ENCODE assay signal across 1 cellular context in the genomic region with DNA sequence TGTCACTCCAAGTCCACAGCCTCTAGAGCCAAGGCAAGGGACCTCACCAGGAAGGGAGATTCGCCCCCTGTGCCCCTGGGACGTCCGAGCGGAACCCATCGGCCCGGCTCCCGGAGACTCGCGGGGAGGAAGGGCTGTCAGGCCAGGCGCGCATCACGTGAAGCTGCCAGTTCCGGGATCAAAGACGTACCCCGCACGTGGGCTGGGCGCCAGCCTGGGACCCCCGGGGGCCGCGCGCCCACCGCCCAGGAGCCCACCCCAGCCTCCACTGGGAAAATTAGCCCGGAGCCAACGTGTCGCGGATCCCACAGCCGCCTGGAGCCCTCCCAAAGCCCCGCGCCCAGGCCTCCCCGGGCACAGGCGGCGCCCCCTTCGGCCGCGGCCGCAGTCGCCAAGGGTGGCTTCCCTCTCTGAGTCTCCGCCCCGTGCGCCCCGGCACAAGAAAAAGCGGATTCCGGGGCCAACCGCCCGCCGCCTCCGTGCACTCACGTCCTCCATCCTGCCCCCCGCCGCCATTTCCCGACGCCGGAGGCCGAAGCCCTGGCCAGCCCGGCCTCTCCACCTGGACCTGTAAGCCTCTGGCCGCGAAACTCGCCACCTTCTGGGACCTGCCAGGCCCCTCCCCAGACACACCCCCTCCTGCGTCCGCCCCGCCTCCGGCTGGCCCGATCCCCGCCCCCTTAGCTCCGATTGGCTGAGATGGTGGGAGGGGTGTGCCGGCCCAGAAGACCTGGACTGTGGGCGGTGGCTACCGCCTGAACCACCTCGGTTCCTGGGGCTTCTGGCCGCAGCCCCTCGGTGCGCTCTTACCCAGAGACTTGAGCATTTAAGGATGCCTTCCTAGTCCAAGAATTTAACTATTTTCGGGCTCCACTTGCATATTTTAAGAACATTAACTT.
TF ChIP-seq lines count a peak whose summit lies in the region.

A gene (minus strand): TSS at position 603 of the 899 bp plus-strand sequence. CDS start 87 bp downstream, at position 516.

TF ChIP-seq in K562, 482 proteins besides CTCF, POLR2A, EP300 and RAD21 (continued from another document and continues in another):
- TF ChIP-seq, protein P1, sequence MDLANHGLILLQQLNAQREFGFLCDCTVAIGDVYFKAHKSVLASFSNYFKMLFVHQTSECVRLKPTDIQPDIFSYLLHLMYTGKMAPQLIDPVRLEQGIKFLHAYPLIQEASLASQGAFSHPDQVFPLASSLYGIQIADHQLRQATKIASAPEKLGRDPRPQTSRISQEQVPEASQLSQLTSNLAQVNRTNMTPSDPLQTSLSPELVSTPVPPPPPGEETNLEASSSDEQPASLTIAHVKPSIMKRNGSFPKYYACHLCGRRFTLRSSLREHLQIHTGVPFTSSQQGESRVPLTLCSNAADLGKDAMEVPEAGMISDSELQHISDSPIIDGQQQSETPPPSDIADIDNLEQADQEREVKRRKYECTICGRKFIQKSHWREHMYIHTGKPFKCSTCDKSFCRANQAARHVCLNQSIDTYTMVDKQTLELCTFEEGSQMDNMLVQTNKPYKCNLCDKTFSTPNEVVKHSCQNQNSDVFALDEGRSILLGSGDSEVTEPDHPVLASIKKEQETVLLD (IDR thresholded peaks at IDR 0.05), result no peak
- no peak for TF ChIP-seq ZNF282 (CRISPR knock-in tag; IDR thresholded peaks at IDR 0.05)
- TF ChIP-seq, protein P2, sequence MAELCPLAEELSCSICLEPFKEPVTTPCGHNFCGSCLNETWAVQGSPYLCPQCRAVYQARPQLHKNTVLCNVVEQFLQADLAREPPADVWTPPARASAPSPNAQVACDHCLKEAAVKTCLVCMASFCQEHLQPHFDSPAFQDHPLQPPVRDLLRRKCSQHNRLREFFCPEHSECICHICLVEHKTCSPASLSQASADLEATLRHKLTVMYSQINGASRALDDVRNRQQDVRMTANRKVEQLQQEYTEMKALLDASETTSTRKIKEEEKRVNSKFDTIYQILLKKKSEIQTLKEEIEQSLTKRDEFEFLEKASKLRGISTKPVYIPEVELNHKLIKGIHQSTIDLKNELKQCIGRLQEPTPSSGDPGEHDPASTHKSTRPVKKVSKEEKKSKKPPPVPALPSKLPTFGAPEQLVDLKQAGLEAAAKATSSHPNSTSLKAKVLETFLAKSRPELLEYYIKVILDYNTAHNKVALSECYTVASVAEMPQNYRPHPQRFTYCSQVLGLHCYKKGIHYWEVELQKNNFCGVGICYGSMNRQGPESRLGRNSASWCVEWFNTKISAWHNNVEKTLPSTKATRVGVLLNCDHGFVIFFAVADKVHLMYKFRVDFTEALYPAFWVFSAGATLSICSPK (IDR thresholded peaks at IDR 0.05; ENCODE audit: borderline replicate concordance), result no peak
- no peak for TF ChIP-seq FOXK1 (CRISPR knock-in tag; IDR thresholded peaks at IDR 0.05; ENCODE audit: borderline replicate concordance)
- TF ChIP-seq MYC (IDR thresholded peaks at IDR 0.05; ENCODE audit: low read depth, low read length), result peak; percentile 89
- TF ChIP-seq MYC (CRISPR knock-in tag; IDR thresholded peaks at IDR 0.05; ENCODE audit: borderline replicate concordance, low read depth), result peak; percentile 81; the same call in 1 of the 2 replicates
- TF ChIP-seq RFX1 (IDR thresholded peaks at IDR 0.05), result no peak
- TF ChIP-seq MTA3 (IDR thresholded peaks at IDR 0.05; ENCODE audit: borderline replicate concordance), result peak; percentile 65; the same call in 1 of the 2 replicates
- TF ChIP-seq, protein P3, sequence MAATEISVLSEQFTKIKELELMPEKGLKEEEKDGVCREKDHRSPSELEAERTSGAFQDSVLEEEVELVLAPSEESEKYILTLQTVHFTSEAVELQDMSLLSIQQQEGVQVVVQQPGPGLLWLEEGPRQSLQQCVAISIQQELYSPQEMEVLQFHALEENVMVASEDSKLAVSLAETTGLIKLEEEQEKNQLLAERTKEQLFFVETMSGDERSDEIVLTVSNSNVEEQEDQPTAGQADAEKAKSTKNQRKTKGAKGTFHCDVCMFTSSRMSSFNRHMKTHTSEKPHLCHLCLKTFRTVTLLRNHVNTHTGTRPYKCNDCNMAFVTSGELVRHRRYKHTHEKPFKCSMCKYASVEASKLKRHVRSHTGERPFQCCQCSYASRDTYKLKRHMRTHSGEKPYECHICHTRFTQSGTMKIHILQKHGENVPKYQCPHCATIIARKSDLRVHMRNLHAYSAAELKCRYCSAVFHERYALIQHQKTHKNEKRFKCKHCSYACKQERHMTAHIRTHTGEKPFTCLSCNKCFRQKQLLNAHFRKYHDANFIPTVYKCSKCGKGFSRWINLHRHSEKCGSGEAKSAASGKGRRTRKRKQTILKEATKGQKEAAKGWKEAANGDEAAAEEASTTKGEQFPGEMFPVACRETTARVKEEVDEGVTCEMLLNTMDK (IDR thresholded peaks at IDR 0.05; ENCODE audit: borderline replicate concordance, insufficient read depth, low read depth, low read length, poor library complexity, severe bottlenecking), result peak; percentile 68
- no peak for TF ChIP-seq SETDB1 (IDR thresholded peaks at IDR 0.05; ENCODE audit: low read length)
- TF ChIP-seq, protein P4, sequence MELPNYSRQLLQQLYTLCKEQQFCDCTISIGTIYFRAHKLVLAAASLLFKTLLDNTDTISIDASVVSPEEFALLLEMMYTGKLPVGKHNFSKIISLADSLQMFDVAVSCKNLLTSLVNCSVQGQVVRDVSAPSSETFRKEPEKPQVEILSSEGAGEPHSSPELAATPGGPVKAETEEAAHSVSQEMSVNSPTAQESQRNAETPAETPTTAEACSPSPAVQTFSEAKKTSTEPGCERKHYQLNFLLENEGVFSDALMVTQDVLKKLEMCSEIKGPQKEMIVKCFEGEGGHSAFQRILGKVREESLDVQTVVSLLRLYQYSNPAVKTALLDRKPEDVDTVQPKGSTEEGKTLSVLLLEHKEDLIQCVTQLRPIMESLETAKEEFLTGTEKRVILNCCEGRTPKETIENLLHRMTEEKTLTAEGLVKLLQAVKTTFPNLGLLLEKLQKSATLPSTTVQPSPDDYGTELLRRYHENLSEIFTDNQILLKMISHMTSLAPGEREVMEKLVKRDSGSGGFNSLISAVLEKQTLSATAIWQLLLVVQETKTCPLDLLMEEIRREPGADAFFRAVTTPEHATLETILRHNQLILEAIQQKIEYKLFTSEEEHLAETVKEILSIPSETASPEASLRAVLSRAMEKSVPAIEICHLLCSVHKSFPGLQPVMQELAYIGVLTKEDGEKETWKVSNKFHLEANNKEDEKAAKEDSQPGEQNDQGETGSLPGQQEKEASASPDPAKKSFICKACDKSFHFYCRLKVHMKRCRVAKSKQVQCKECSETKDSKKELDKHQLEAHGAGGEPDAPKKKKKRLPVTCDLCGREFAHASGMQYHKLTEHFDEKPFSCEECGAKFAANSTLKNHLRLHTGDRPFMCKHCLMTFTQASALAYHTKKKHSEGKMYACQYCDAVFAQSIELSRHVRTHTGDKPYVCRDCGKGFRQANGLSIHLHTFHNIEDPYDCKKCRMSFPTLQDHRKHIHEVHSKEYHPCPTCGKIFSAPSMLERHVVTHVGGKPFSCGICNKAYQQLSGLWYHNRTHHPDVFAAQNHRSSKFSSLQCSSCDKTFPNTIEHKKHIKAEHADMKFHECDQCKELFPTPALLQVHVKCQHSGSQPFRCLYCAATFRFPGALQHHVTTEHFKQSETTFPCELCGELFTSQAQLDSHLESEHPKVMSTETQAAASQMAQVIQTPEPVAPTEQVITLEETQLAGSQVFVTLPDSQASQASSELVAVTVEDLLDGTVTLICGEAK (IDR thresholded peaks at IDR 0.05), result peak; percentile 84
- TF ChIP-seq, protein P4 (CRISPR knock-in tag; IDR thresholded peaks at IDR 0.05), result no peak
- TF ChIP-seq, protein P5, sequence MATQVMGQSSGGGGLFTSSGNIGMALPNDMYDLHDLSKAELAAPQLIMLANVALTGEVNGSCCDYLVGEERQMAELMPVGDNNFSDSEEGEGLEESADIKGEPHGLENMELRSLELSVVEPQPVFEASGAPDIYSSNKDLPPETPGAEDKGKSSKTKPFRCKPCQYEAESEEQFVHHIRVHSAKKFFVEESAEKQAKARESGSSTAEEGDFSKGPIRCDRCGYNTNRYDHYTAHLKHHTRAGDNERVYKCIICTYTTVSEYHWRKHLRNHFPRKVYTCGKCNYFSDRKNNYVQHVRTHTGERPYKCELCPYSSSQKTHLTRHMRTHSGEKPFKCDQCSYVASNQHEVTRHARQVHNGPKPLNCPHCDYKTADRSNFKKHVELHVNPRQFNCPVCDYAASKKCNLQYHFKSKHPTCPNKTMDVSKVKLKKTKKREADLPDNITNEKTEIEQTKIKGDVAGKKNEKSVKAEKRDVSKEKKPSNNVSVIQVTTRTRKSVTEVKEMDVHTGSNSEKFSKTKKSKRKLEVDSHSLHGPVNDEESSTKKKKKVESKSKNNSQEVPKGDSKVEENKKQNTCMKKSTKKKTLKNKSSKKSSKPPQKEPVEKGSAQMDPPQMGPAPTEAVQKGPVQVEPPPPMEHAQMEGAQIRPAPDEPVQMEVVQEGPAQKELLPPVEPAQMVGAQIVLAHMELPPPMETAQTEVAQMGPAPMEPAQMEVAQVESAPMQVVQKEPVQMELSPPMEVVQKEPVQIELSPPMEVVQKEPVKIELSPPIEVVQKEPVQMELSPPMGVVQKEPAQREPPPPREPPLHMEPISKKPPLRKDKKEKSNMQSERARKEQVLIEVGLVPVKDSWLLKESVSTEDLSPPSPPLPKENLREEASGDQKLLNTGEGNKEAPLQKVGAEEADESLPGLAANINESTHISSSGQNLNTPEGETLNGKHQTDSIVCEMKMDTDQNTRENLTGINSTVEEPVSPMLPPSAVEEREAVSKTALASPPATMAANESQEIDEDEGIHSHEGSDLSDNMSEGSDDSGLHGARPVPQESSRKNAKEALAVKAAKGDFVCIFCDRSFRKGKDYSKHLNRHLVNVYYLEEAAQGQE (CRISPR knock-in tag; IDR thresholded peaks at IDR 0.05; ENCODE audit: low read depth), result no peak
- TF ChIP-seq, protein P6, sequence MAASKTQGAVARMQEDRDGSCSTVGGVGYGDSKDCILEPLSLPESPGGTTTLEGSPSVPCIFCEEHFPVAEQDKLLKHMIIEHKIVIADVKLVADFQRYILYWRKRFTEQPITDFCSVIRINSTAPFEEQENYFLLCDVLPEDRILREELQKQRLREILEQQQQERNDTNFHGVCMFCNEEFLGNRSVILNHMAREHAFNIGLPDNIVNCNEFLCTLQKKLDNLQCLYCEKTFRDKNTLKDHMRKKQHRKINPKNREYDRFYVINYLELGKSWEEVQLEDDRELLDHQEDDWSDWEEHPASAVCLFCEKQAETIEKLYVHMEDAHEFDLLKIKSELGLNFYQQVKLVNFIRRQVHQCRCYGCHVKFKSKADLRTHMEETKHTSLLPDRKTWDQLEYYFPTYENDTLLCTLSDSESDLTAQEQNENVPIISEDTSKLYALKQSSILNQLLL (CRISPR knock-in tag; IDR thresholded peaks at IDR 0.05; ENCODE audit: borderline replicate concordance), result no peak
- no peak for TF ChIP-seq MECOM (CRISPR knock-in tag; IDR thresholded peaks at IDR 0.05)
- no peak for TF ChIP-seq TEAD4 (IDR thresholded peaks at IDR 0.05; ENCODE audit: low read length)
- TF ChIP-seq TEAD4 (CRISPR knock-in tag; IDR thresholded peaks at IDR 0.05; ENCODE audit: borderline replicate concordance), result no peak
- TF ChIP-seq PRPF4 (IDR thresholded peaks at IDR 0.05; ENCODE audit: insufficient read depth, low read depth, low read length, poor library complexity, severe bottlenecking), result no peak
- peak; percentile 28 to 86 (median 64) for TF ChIP-seq YY1 (IDR thresholded peaks at IDR 0.05; ENCODE audit: borderline replicate concordance in 1 of 3, control insufficient read depth in 1 of 3, extremely low read depth in 1 of 3, insufficient read depth in 3 of 3, insufficient read length in 1 of 3, insufficient replicate concordance in 2 of 3, low read depth in 1 of 3, low read length in 2 of 3)
- peak; percentile 86 for TF ChIP-seq RBFOX2 (IDR thresholded peaks at IDR 0.05; ENCODE audit: low read depth, low read length)
- peak; percentile 87 for TF ChIP-seq GABPA (tag; conservative IDR thresholded peaks at IDR 0.05; ENCODE audit: low read depth)
- TF ChIP-seq ZNF24 (IDR thresholded peaks at IDR 0.05), result no peak
- no peak for TF ChIP-seq CAMTA2 (CRISPR knock-in tag; conservative IDR thresholded peaks at IDR 0.05)
- TF ChIP-seq FOXK2 (conservative IDR thresholded peaks at IDR 0.05 in 1 of 2, IDR thresholded peaks at IDR 0.05 in 1 of 2; ENCODE audit: low read depth in 2 of 2), result no peak
- TF ChIP-seq, protein P7, sequence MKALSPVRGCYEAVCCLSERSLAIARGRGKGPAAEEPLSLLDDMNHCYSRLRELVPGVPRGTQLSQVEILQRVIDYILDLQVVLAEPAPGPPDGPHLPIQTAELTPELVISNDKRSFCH (CRISPR knock-in tag; IDR thresholded peaks at IDR 0.05), result no peak
- TF ChIP-seq, protein P7 (tag; IDR thresholded peaks at IDR 0.05), result peak; percentile 29; the same call in 1 of the 2 replicates
- TF ChIP-seq SLC30A9 (CRISPR knock-in tag; IDR thresholded peaks at IDR 0.05), result no peak
- TF ChIP-seq ZNF717 (CRISPR knock-in tag; IDR thresholded peaks at IDR 0.05), result no peak
- TF ChIP-seq RCOR1 (IDR thresholded peaks at IDR 0.05; ENCODE audit: borderline replicate concordance in 1 of 2, low read depth in 2 of 2, low read length in 2 of 2), result no peak
- TF ChIP-seq SNRNP70 (optimal IDR thresholded peaks at IDR 0.05; ENCODE audit: low read depth, low read length), result no peak
- TF ChIP-seq CCNT2 (IDR thresholded peaks at IDR 0.05; ENCODE audit: borderline replicate concordance, extremely low read depth, insufficient read length, low read depth, low read length), result peak; percentile 35
- TF ChIP-seq CBFA2T2 (conservative IDR thresholded peaks at IDR 0.05), result peak; percentile 56; the same call in 1 of the 2 replicates
- no peak for TF ChIP-seq GTF2E2 (tag; IDR thresholded peaks at IDR 0.05)
- no peak for TF ChIP-seq SMARCA4 (IDR thresholded peaks at IDR 0.05)
- TF ChIP-seq RBM39 (optimal IDR thresholded peaks at IDR 0.05; ENCODE audit: low read depth, low read length), result no peak
- TF ChIP-seq ZNF644 (tag; IDR thresholded peaks at IDR 0.05; ENCODE audit: low read depth), result no peak
